In genomic region chr3:134568790-134569189, GRCh38 we compare ENCODE assay signal across 39 cellular contexts.
"Had no signal": no experiment of that assay in that cellular context is flagged by ENCODE, and none has a peak within 500 bp of the region (broad histone marks: within the 10 kb centered on the region; RNA-seq: fewer than 3 reads in every experiment).

No MANE protein-coding gene starts in this region.

- H3K27ac Mint-ChIP-seq: activated naive CD4-positive, alpha-beta T cell treated with anti-CD3 and anti-CD28 coated beads for 36 hours; activated naive CD4-positive, alpha-beta T cell treated with anti-CD3 and anti-CD28 coated beads, Interleukin-2, amount 10 ng/mL, durations not matched to agents 7 days and 5 days; activated naive CD4-positive, alpha-beta T cell treated with anti-CD3 and anti-CD28 coated beads, Interleukin-2, amount 50 U/mL, for 24 hours; activated naive CD8-positive, alpha-beta T cell; activated naive CD8-positive, alpha-beta T cell treated with anti-CD3 and anti-CD28 coated beads for 36 hours; activated naive CD8-positive, alpha-beta T cell treated with anti-CD3 and anti-CD28 coated beads, Interleukin-2, amount 10 ng/mL, durations not matched to agents 7 days and 5 days; activated naive CD8-positive, alpha-beta T cell treated with anti-CD3 and anti-CD28 coated beads, Interleukin-2, amount 50 U/mL, for 24 hours; activated T-cell treated with anti-CD3 and anti-CD28 coated beads, Interleukin-2, amount 50 U/mL, for 24 hours; activated T-cell treated with anti-CD3 and anti-CD28 coated beads, Interleukin-2, amount 50 U/mL, for 72 hours; activated T-helper 1 cell treated with anti-CD3 and anti-CD28 coated beads, Interleukin-12 subunit alpha, Interleukin-12 subunit beta, Interleukin-2, Interleukin-4 antibody, amounts not matched to agents 30 ng/mL and 10 ng/mL and 1 ng/mL, durations not matched to agents 14 hours and 24 hours and 36 hours; activated T-helper 17 cell treated with anti-CD3 and anti-CD28 coated beads, Interleukin-2, amount 50 U/mL, for 72 hours; activated T-helper 2 cell treated with anti-CD3 and anti-CD28 coated beads, Interferon-gamma antibody, Interleukin-2, Interleukin-4, amounts not matched to agents 10 μg/mL and 5 μg/mL and 100 μg/mL, durations not matched to agents 14 hours and 24 hours and 36 hours; brain had no signal

- H3K9me3 ChIP-seq: adrenal gland had no signal

- DNase-seq: activated effector memory CD4-positive, alpha-beta T cell treated with anti-CD3 and anti-CD28 coated beads, Interleukin-2, amount 50 U/mL, for 16 hours; activated effector memory CD4-positive, alpha-beta T cell treated with Interleukin-2 at 50 U/mL for 16 hours; activated gamma-delta T cell; activated gamma-delta T cell treated with Interleukin-2 at 50 U/mL for 16 hours; activated naive CD4-positive, alpha-beta T cell; activated naive CD4-positive, alpha-beta T cell treated with anti-CD3 and anti-CD28 coated beads for 36 hours; activated naive CD4-positive, alpha-beta T cell treated with anti-CD3 and anti-CD28 coated beads, Interleukin-2, amount 10 ng/mL, durations not matched to agents 7 days and 5 days; activated naive CD4-positive, alpha-beta T cell treated with anti-CD3 and anti-CD28 coated beads, Interleukin-2, amount 50 U/mL, for 16 hours; activated naive CD4-positive, alpha-beta T cell treated with Interleukin-2 at 50 U/mL for 16 hours; activated naive CD8-positive, alpha-beta T cell treated with anti-CD3 and anti-CD28 coated beads for 36 hours; activated naive CD8-positive, alpha-beta T cell treated with anti-CD3 and anti-CD28 coated beads, Interleukin-2, amount 10 ng/mL, durations not matched to agents 7 days and 5 days; activated naive CD8-positive, alpha-beta T cell treated with anti-CD3 and anti-CD28 coated beads, Interleukin-2, amount 50 U/mL, for 24 hours; activated T-cell treated with anti-CD3 and anti-CD28 coated beads, Interleukin-2, amount 50 U/mL, for 1 hour; activated T-cell treated with anti-CD3 and anti-CD28 coated beads, Interleukin-2, amount 50 U/mL, for 24 hours; activated T-cell treated with anti-CD3 and anti-CD28 coated beads, Interleukin-2, amount 50 U/mL, for 4 hours; activated T-cell treated with anti-CD3 and anti-CD28 coated beads, Interleukin-2, amount 50 U/mL, for 48 hours; activated T-cell treated with anti-CD3 and anti-CD28 coated beads, Interleukin-2, amount 50 U/mL, for 72 hours; adrenal gland; amniotic stem cell; amygdala; anterior cingulate cortex; aorta; body of pancreas; brain microvascular endothelial cell; caudate nucleus; central memory CD4-positive, alpha-beta T cell; cerebellar nuclear complex had no signal

- H3K27ac ChIP-seq: adrenal gland, ascending aorta, body of pancreas, brain microvascular endothelial cell, breast epithelium, cardiac muscle cell had no signal

- H3K36me3 ChIP-seq: adrenal gland, brain microvascular endothelial cell, breast epithelium, cardiac muscle cell had no signal

- H3K4me3 ChIP-seq: adrenal gland, ascending aorta, body of pancreas, breast epithelium, cardiac muscle cell had no signal

- FAIRE-seq: bronchial epithelial cell had no signal

- H3K27me3 ChIP-seq: adrenal gland, ascending aorta, body of pancreas, brain microvascular endothelial cell, breast epithelium, cardiac muscle cell had no signal

- H3K4me3 Mint-ChIP-seq: activated naive CD4-positive, alpha-beta T cell treated with anti-CD3 and anti-CD28 coated beads for 36 hours; activated naive CD4-positive, alpha-beta T cell treated with anti-CD3 and anti-CD28 coated beads, Interleukin-2, amount 10 ng/mL, durations not matched to agents 7 days and 5 days; activated naive CD4-positive, alpha-beta T cell treated with anti-CD3 and anti-CD28 coated beads, Interleukin-2, amount 50 U/mL, for 24 hours; activated naive CD8-positive, alpha-beta T cell; activated naive CD8-positive, alpha-beta T cell treated with anti-CD3 and anti-CD28 coated beads for 36 hours; activated naive CD8-positive, alpha-beta T cell treated with anti-CD3 and anti-CD28 coated beads, Interleukin-2, amount 10 ng/mL, durations not matched to agents 7 days and 5 days; activated naive CD8-positive, alpha-beta T cell treated with anti-CD3 and anti-CD28 coated beads, Interleukin-2, amount 50 U/mL, for 24 hours; activated T-cell treated with anti-CD3 and anti-CD28 coated beads, Interleukin-2, amount 50 U/mL, for 24 hours; activated T-cell treated with anti-CD3 and anti-CD28 coated beads, Interleukin-2, amount 50 U/mL, for 4 hours; activated T-cell treated with anti-CD3 and anti-CD28 coated beads, Interleukin-2, amount 50 U/mL, for 72 hours; activated T-helper 1 cell treated with anti-CD3 and anti-CD28 coated beads, Interleukin-12 subunit alpha, Interleukin-12 subunit beta, Interleukin-2, Interleukin-4 antibody, amounts not matched to agents 30 ng/mL and 10 ng/mL and 1 ng/mL, durations not matched to agents 14 hours and 24 hours and 36 hours; activated T-helper 17 cell treated with anti-CD3 and anti-CD28 coated beads, Interleukin-2, amount 50 U/mL, for 72 hours; brain; central memory CD8-positive, alpha-beta T cell had no signal

- H3K4me1 ChIP-seq: adrenal gland, ascending aorta, body of pancreas, breast epithelium had no signal

- H3K4me1 Mint-ChIP-seq: activated naive CD4-positive, alpha-beta T cell treated with anti-CD3 and anti-CD28 coated beads, Interleukin-2, amount 10 ng/mL, durations not matched to agents 7 days and 5 days; activated naive CD8-positive, alpha-beta T cell treated with anti-CD3 and anti-CD28 coated beads for 36 hours; activated naive CD8-positive, alpha-beta T cell treated with anti-CD3 and anti-CD28 coated beads, Interleukin-2, amount 10 ng/mL, durations not matched to agents 7 days and 5 days; activated naive CD8-positive, alpha-beta T cell treated with anti-CD3 and anti-CD28 coated beads, Interleukin-2, amount 50 U/mL, for 24 hours; activated T-helper 17 cell treated with anti-CD3 and anti-CD28 coated beads, Interleukin-2, amount 50 U/mL, for 72 hours; brain had no signal

- ATAC-seq: activated naive CD4-positive, alpha-beta T cell treated with anti-CD3 and anti-CD28 coated beads, Interleukin-2, amount 50 U/mL, for 72 hours; activated naive CD8-positive, alpha-beta T cell treated with anti-CD3 and anti-CD28 coated beads, Interleukin-2, amount 50 U/mL, for 24 hours; activated T-cell treated with anti-CD3 and anti-CD28 coated beads, Interleukin-2, amount 50 U/mL, for 4 hours; activated T-cell treated with anti-CD3 and anti-CD28 coated beads, Interleukin-2, amount 50 U/mL, for 72 hours; activated T-helper 17 cell treated with anti-CD3 and anti-CD28 coated beads, Interleukin-2, amount 50 U/mL, for 72 hours; body of pancreas had no signal

- H3K27me3 Mint-ChIP-seq: activated naive CD4-positive, alpha-beta T cell treated with anti-CD3 and anti-CD28 coated beads, Interleukin-2, amount 10 ng/mL, durations not matched to agents 7 days and 5 days; activated naive CD4-positive, alpha-beta T cell treated with anti-CD3 and anti-CD28 coated beads, Interleukin-2, amount 50 U/mL, for 24 hours; activated naive CD8-positive, alpha-beta T cell; activated naive CD8-positive, alpha-beta T cell treated with anti-CD3 and anti-CD28 coated beads for 36 hours; activated naive CD8-positive, alpha-beta T cell treated with anti-CD3 and anti-CD28 coated beads, Interleukin-2, amount 50 U/mL, for 24 hours; activated T-cell treated with anti-CD3 and anti-CD28 coated beads, Interleukin-2, amount 50 U/mL, for 24 hours; activated T-helper 17 cell treated with anti-CD3 and anti-CD28 coated beads, Interleukin-2, amount 50 U/mL, for 72 hours; brain had no signal
